In the genomic region with DNA sequence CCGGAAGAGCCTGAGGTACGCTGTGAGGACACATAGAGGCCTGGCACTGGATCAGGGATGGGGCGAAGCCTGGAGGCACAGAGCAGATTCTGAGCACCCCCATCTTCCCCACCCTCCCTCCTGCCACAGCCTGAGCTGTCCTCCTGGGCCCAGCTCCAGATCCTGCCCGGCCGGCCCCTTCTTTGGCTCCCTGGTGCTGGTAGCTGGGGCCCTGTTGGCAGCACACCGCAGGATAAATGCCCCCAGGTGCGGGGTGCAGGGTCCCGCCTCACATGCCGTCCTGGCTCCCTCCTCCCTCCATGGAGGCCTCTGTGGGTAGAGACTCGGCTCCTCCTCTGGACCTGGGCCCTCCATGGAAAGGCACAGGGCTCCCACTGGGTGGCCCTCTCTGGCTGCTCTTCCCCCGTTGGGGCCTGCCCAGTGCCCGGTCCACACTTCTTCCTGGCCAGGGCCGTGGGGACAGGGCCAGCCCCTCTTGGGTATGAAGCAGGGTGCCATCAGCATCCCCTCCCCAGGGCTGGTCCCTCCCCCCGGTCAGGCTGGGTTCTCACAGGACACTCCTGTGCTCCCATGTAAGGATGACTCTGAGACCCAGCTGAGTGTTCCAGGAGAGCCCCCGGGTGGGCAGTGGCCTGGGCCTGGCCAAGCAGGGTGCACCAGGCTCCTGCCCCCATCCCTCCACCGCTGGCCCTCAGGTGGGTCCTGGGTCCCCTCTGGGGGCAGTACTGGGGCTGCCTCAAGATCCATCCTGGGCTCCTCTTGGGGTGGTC, we compare ENCODE assay signal across 17 cellular contexts. TPM values are rescaled to one million over a fixed set of nuclear protein-coding genes. Genes with fewer than 3 reads are reported as not detected.
DNase-seq lines count a peak whose midpoint lies in the region; ATAC-seq and TF ChIP-seq lines count a peak whose summit lies in the region.
"Had no signal": no experiment of that assay in that cellular context is flagged by ENCODE, and none has a peak within 500 bp of the region (broad histone marks: within the 10 kb centered on the region; RNA-seq: fewer than 3 reads in every experiment).

No MANE protein-coding gene starts in this region.

- 44 to 62% methylated on average over 16 of the region's 16 CpGs for WGBS in heart right ventricle, 2 donors

- ATAC-seq in heart right ventricle (peak in 5 of 8 donors; percentile 2 to 22 (median 14)), WTC11 (no peak), GM21515 (IDR thresholded peaks at IDR 0.05; ENCODE audit: unreplicated experiment) (no peak)
- peak; percentile 19 for ATAC-seq in naive thymus-derived CD4-positive, alpha-beta T cell

- H3K4me3 Mint-ChIP-seq in brain (peak overlapping the region in 1 of 5 experiments; percentile 36), type B pancreatic cell (no peak overlapping the region), WTC11 (no peak overlapping the region)
- H3K4me3 Mint-ChIP-seq in naive thymus-derived CD4-positive, alpha-beta T cell = no peak overlapping the region

- H3K27me3 Mint-ChIP-seq in brain (no peaks in the 10 kb centered on the region), type B pancreatic cell (peaks cover 3% of the 10 kb centered on the region), WTC11 (ENCODE audit: low read depth) (peaks cover 55% of the 10 kb centered on the region)
- peaks cover 4 to 24% (median 10%) of the 10 kb centered on the region in 5 donors for H3K27me3 Mint-ChIP-seq in naive thymus-derived CD4-positive, alpha-beta T cell

- POLR2A ChIA-PET in naive thymus-derived CD4-positive, alpha-beta T cell (lab: Charles Lee) = interaction anchor here (0.5 kb wide), 1 partner anchor 19 kb away, joined by 3 read pairs; no protein-coding TSS in a partner anchor
- POLR2A ChIA-PET in WTC11 (lab: Charles Lee) = no interaction called here

- H3K36me3 ChIP-seq in heart right ventricle = no peaks in the 10 kb centered on the region
- H3K36me3 ChIP-seq in naive thymus-derived CD4-positive, alpha-beta T cell (ENCODE audit: control insufficient read depth in 2 of 3, insufficient read depth in 3 of 3, low read length in 3 of 3) = no peaks in the 10 kb centered on the region

- H3K27ac Mint-ChIP-seq in brain (peak overlapping the region; percentile 81 to 93 (median 84)), type B pancreatic cell (no peak overlapping the region), WTC11 (no peak overlapping the region)
- no peak overlapping the region for H3K27ac Mint-ChIP-seq in naive thymus-derived CD4-positive, alpha-beta T cell

- peaks cover 0 to under 1% (median 0%) of the 10 kb centered on the region in 5 experiments for H3K9me3 Mint-ChIP-seq in brain
- no peaks in the 10 kb centered on the region for H3K9me3 Mint-ChIP-seq in naive thymus-derived CD4-positive, alpha-beta T cell
- H3K9me3 Mint-ChIP-seq in type B pancreatic cell = no peaks in the 10 kb centered on the region
- no peaks in the 10 kb centered on the region for H3K9me3 Mint-ChIP-seq in WTC11

- H3K4me3 ChIP-seq in heart right ventricle = no peak overlapping the region
- no peak overlapping the region for H3K4me3 ChIP-seq in naive thymus-derived CD4-positive, alpha-beta T cell (ENCODE audit: low read length)

- H3K4me1 ChIP-seq in heart right ventricle = peaks cover 3 to 43% (median 27%) of the 10 kb centered on the region in 9 donors
- H3K4me1 ChIP-seq in naive thymus-derived CD4-positive, alpha-beta T cell (ENCODE audit: control insufficient read depth in 2 of 2, insufficient read depth in 2 of 2, low read length in 2 of 2) = no peaks in the 10 kb centered on the region

- H3K36me3 Mint-ChIP-seq in brain = peaks cover 6% of the 10 kb centered on the region
- no peaks in the 10 kb centered on the region for H3K36me3 Mint-ChIP-seq in naive thymus-derived CD4-positive, alpha-beta T cell
- H3K36me3 Mint-ChIP-seq in type B pancreatic cell = no peaks in the 10 kb centered on the region
- H3K36me3 Mint-ChIP-seq in WTC11 = no peaks in the 10 kb centered on the region

- intact Hi-C loops in heart right ventricle (cut with DNase I) = loop anchor here in 6 of 10 donors (5.0 to 10.0 kb wide), 2 partner anchors 39 to 72 kb away; a partner anchor contains a TSS
- intact Hi-C loops in cardiac septum (cut with DNase I) = no loop called here
- intact Hi-C loops in naive thymus-derived CD4-positive, alpha-beta T cell (cut with micrococcal nuclease) = no loop called here

- TF ChIP-seq CTCF in heart right ventricle (IDR thresholded peaks at IDR 0.05) (peak in 1 of 9 donors; percentile 4), brain (conservative IDR thresholded peaks at IDR 0.05) (no peak), type B pancreatic cell (conservative IDR thresholded peaks at IDR 0.05) (no peak), WTC11 (IDR thresholded peaks at IDR 0.05) (no peak)

- peak overlapping the region; percentile 7 to 100 (median 94) for H3K27ac ChIP-seq in heart right ventricle
- H3K27ac ChIP-seq in naive thymus-derived CD4-positive, alpha-beta T cell (ENCODE audit: low read depth, low read length) = no peak overlapping the region

- H3K4me1 Mint-ChIP-seq in brain = peaks cover 24% of the 10 kb centered on the region
- no peaks in the 10 kb centered on the region for H3K4me1 Mint-ChIP-seq in naive thymus-derived CD4-positive, alpha-beta T cell
- peaks cover 10% of the 10 kb centered on the region for H3K4me1 Mint-ChIP-seq in type B pancreatic cell (ENCODE audit: unreplicated experiment)
- no peaks in the 10 kb centered on the region for H3K4me1 Mint-ChIP-seq in WTC11

- H3K9me3 ChIP-seq in heart right ventricle = no peaks in the 10 kb centered on the region
- no peaks in the 10 kb centered on the region for H3K9me3 ChIP-seq in naive thymus-derived CD4-positive, alpha-beta T cell (ENCODE audit: control insufficient read depth in 2 of 3, low read length in 3 of 3)

- H3K27me3 ChIP-seq in heart right ventricle = peaks cover 0 to 7% (median 2%) of the 10 kb centered on the region in 7 donors
- no peaks in the 10 kb centered on the region for H3K27me3 ChIP-seq in naive thymus-derived CD4-positive, alpha-beta T cell (ENCODE audit: control insufficient read depth in 2 of 2, insufficient read depth in 2 of 2, low read length in 2 of 2)

- CTCF ChIA-PET in naive thymus-derived CD4-positive, alpha-beta T cell (lab: Charles Lee) = no interaction called here
- CTCF ChIA-PET in WTC11 (lab: Charles Lee) = interaction anchor here (1.0 kb wide), 1 partner anchor 32 kb away, joined by 3 read pairs; no protein-coding TSS in a partner anchor

- no peak for DNase-seq in heart right ventricle
- DNase-seq in cardiac septum (ENCODE audit: low spot score) = no peak
- DNase-seq in naive thymus-derived CD4-positive, alpha-beta T cell = no peak
- DNase-seq in type B pancreatic cell (ENCODE audit: extremely low spot score, unreplicated experiment) = peak; percentile 62
- no peak for DNase-seq in effector CD8-positive, alpha-beta T cell (lab: John Stamatoyannopoulos, UW)
- DNase-seq in WTC11 (ENCODE audit: low spot score) = no peak
- DNase-seq: activated CD4-positive, alpha-beta T cell treated with anti-CD3 and anti-CD28 coated beads, Interleukin-2, amount 50 U/mL, for 48 hours; amniotic stem cell; EL; midbrain; NCI-H187 treated with DMSO at 0.1 percent for 48 hours; NCI-H446; occipital lobe; stimulated activated CD4-positive, alpha-beta T cell treated with anti-CD3 and anti-CD28 coated beads, Interleukin-4, amount 100 ng/mL, for 24 hours; T-helper 1 cell had no signal

TF ChIP-seq in WTC11, 78 proteins besides CTCF, POLR2A, EP300 and RAD21 (continues in another document):
- TF ChIP-seq MXD4 (CRISPR knock-in tag; IDR thresholded peaks at IDR 0.05; ENCODE audit: borderline replicate concordance) = no peak
- no peak for TF ChIP-seq NFATC4 (CRISPR knock-in tag; IDR thresholded peaks at IDR 0.05)
- TF ChIP-seq, protein P1, sequence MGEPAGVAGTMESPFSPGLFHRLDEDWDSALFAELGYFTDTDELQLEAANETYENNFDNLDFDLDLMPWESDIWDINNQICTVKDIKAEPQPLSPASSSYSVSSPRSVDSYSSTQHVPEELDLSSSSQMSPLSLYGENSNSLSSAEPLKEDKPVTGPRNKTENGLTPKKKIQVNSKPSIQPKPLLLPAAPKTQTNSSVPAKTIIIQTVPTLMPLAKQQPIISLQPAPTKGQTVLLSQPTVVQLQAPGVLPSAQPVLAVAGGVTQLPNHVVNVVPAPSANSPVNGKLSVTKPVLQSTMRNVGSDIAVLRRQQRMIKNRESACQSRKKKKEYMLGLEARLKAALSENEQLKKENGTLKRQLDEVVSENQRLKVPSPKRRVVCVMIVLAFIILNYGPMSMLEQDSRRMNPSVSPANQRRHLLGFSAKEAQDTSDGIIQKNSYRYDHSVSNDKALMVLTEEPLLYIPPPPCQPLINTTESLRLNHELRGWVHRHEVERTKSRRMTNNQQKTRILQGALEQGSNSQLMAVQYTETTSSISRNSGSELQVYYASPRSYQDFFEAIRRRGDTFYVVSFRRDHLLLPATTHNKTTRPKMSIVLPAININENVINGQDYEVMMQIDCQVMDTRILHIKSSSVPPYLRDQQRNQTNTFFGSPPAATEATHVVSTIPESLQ (CRISPR knock-in tag; IDR thresholded peaks at IDR 0.05) = no peak

RNA-seq across cellular contexts. Expression of a gene that starts 1.1 kb away (rescaled TPM):
- total RNA-seq in heart right ventricle (100 to 1,000 TPM; 285 to 541 (median 407) TPM), cardiac septum (396 TPM), type B pancreatic cell (ENCODE audit: low replicate concordance) (17.2 and 48.9 TPM in 2 replicates), WTC11 (2021) (38.8 to 47.7 TPM (median 47.5 TPM) in 3 replicates)
- polyA plus RNA-seq in heart right ventricle (100 to 1,000 TPM; 176 to 639 TPM), brain (ENCODE audit: insufficient read depth, low read depth, low replicate concordance) (4.5 TPM)
- total RNA-seq in naive thymus-derived CD4-positive, alpha-beta T cell = 100 to 1,000 TPM in 3 of 5 experiments, 10 to 100 TPM in 2; 27.4 to 132 (median 110) TPM
- polyA plus RNA-seq in naive thymus-derived CD4-positive, alpha-beta T cell = 1 to 10 TPM; 1.3 to 3.8 TPM

RNA-seq across cellular contexts. Expression of a gene that starts 41.2 kb away (rescaled TPM):
- 10 to 100 TPM in 9 of 10 donors, 1 to 10 TPM in 1; 9.3 to 20.3 (median 17.2) TPM for total RNA-seq in heart right ventricle
- polyA plus RNA-seq in heart right ventricle = 1 to 10 TPM; 2.8 to 6.7 TPM
- 16.6 TPM for total RNA-seq in cardiac septum
- polyA plus RNA-seq in brain (ENCODE audit: insufficient read depth, low read depth, low replicate concordance) = 5.8 TPM
- total RNA-seq in naive thymus-derived CD4-positive, alpha-beta T cell = 10 to 100 TPM in 4 of 5 experiments, 1 to 10 TPM in 1; 9.3 to 17.1 (median 10.9) TPM
- 1 to 10 TPM; 5.4 to 5.6 TPM for polyA plus RNA-seq in naive thymus-derived CD4-positive, alpha-beta T cell
- 9.5 and 10.5 TPM in 2 replicates for total RNA-seq in type B pancreatic cell (ENCODE audit: low replicate concordance)
- 11.4 to 12.5 TPM (median 12.1 TPM) in 3 replicates for total RNA-seq in WTC11 (2021)

RNA-seq across cellular contexts. Expression of a gene that starts 57.0 kb away (rescaled TPM):
- total RNA-seq in heart right ventricle (1 to 10 TPM in 7 of 10 donors, under 1 TPM in 3; 0.61 to 1.5 (median 1.2) TPM), cardiac septum (1.6 TPM), type B pancreatic cell (ENCODE audit: low replicate concordance) (0.76 and 1.3 TPM in 2 replicates), WTC11 (2021) (0.72 to 1.2 TPM (median 0.87 TPM) in 3 replicates)
- polyA plus RNA-seq in heart right ventricle (1 to 10 TPM; 1.0 to 1.4 TPM), brain (ENCODE audit: insufficient read depth, low read depth, low replicate concordance) (22.7 TPM)
- total RNA-seq in naive thymus-derived CD4-positive, alpha-beta T cell = 1 to 10 TPM in 2 of 5 experiments, under 1 TPM in 3; 0.70 to 3.3 (median 0.94) TPM
- polyA plus RNA-seq in naive thymus-derived CD4-positive, alpha-beta T cell = not detected

Comparison
In these comparisons a context has a peak if more than half of its experiments do, and no peak if none do; other contexts are left out.
1. intact Hi-C loops: an anchor here in heart right ventricle (5.0 to 10.0 kb wide); none called in cardiac septum and naive thymus-derived CD4-positive, alpha-beta T cell.
2. ATAC-seq: peak in heart right ventricle (5 of 8) and naive thymus-derived CD4-positive, alpha-beta T cell (single experiment); none in WTC11 (single experiment) and GM21515 (single experiment).
3. H3K27ac Mint-ChIP-seq: peak in brain (5 of 5); none in naive thymus-derived CD4-positive, alpha-beta T cell (0 of 9), type B pancreatic cell (single experiment) and WTC11 (single experiment).